Comparison of ENCODE assay signal across 8 cellular contexts in genomic region chr1:224377676-224378006, GRCh38. TPM values are rescaled to one million over a fixed set of nuclear protein-coding genes. Genes with fewer than 3 reads are reported as not detected.
DNase-seq lines count a peak whose midpoint lies in the region; ATAC-seq and TF ChIP-seq lines count a peak whose summit lies in the region.

No MANE protein-coding gene starts in this region.

- TF ChIP-seq CTCF in GM12864 (IDR thresholded peaks at IDR 0.05; ENCODE audit: low read depth, low read length, missing control alignments), result no peak
- TF ChIP-seq CTCF in choroid plexus epithelial cell (conservative IDR thresholded peaks at IDR 0.05; ENCODE audit: low read depth, low read length), result no peak
- no peak for TF ChIP-seq CTCF in thoracic aorta (IDR thresholded peaks at IDR 0.05)

- peaks cover 51% of the 10 kb centered on the region for H3K36me3 ChIP-seq in MG63
- no peaks in the 10 kb centered on the region for H3K36me3 ChIP-seq in thoracic aorta

- DNase-seq in GM12864 (ENCODE audit: low read depth) (peak; percentile 24), MG63 (peak; percentile 8), choroid plexus epithelial cell (ENCODE audit: low read depth) (peak; percentile 87), thoracic aorta (ENCODE audit: low spot score) (no peak), substantia nigra (lab: John Stamatoyannopoulos, UW) (no peak), HK-2 (ENCODE audit: unreplicated experiment) (no peak)

- peaks cover 20% of the 10 kb centered on the region in 2 donors for H3K4me1 ChIP-seq in thoracic aorta (ENCODE audit: control insufficient read depth in 1 of 2, low read depth in 2 of 2)

- no peaks in the 10 kb centered on the region for H3K27me3 ChIP-seq in MG63
- no peaks in the 10 kb centered on the region for H3K27me3 ChIP-seq in thoracic aorta (replicated peaks; ENCODE audit: insufficient read depth)

- H3K4me3 ChIP-seq in GM12864 (ENCODE audit: low read depth, low read length) (no peak overlapping the region), MG63 (no peak overlapping the region), choroid plexus epithelial cell (ENCODE audit: low read depth, low read length) (no peak overlapping the region), thoracic aorta (no peak overlapping the region)

- no peaks in the 10 kb centered on the region for H3K9me3 ChIP-seq in MG63
- H3K9me3 ChIP-seq in thoracic aorta, result no peaks in the 10 kb centered on the region

- H3K27ac ChIP-seq in thoracic aorta, result peak overlapping the region; percentile 21 to 35
- H3K27ac ChIP-seq in substantia nigra (ENCODE audit: low read depth, low read length, poor library complexity, severe bottlenecking), result no peak overlapping the region

- ATAC-seq in GM21717 (IDR thresholded peaks at IDR 0.05; ENCODE audit: unreplicated experiment) (peak; percentile 49), thoracic aorta (ENCODE audit: insufficient number of reproducible peaks, low FRiP score, low read depth) (peak; percentile 47), HG03039 (IDR thresholded peaks at IDR 0.05; ENCODE audit: unreplicated experiment) (no peak)

RNA-seq across cellular contexts. Expression of gene CNIH4, which starts 21.0 kb away (rescaled TPM):
- total RNA-seq in MG63 (2014; rRNA removed; shearing (Covaris generic); ENCODE audit: low replicate concordance), result 30.9 and 114 TPM in 2 replicates
- 10 to 100 TPM; 31.0 to 55.5 TPM for total RNA-seq in thoracic aorta

RNA-seq across cellular contexts. Expression of gene NVL, which starts 47.7 kb away (rescaled TPM):
- 19.4 and 25.8 TPM in 2 replicates for total RNA-seq in MG63 (2014; rRNA removed; shearing (Covaris generic); ENCODE audit: low replicate concordance)
- 10 to 100 TPM; 11.6 to 30.7 TPM for total RNA-seq in thoracic aorta

RNA-seq across cellular contexts. Expression of gene WDR26, which starts 57.0 kb away (rescaled TPM):
- 33.5 and 37.1 TPM in 2 replicates for total RNA-seq in MG63 (2014; rRNA removed; shearing (Covaris generic); ENCODE audit: low replicate concordance)
- total RNA-seq in thoracic aorta, result 10 to 100 TPM; 71.5 to 85.9 TPM

Comparison
In these comparisons a context has a peak if more than half of its experiments do, and no peak if none do; other contexts are left out.
1. DNase-seq: peak in GM12864 (single experiment), MG63 (single experiment) and choroid plexus epithelial cell (single experiment); none in thoracic aorta (single experiment), substantia nigra (0 of 49) and HK-2 (single experiment).